1 cellular context compared by ENCODE assay signal in genomic region chr6:134000443-134000842, GRCh38.
TF ChIP-seq lines count a peak whose summit lies in the region.

No MANE protein-coding gene starts in this region.

TF ChIP-seq in HepG2, 621 proteins besides CTCF, POLR2A, EP300 and RAD21:
- no peak for TF ChIP-seq HMG20A (CRISPR knock-in tag; IDR thresholded peaks at IDR 0.05; ENCODE audit: borderline replicate concordance)
- peak; percentile 96 for TF ChIP-seq ATF7 (IDR thresholded peaks at IDR 0.05)
- TF ChIP-seq ATF7 (CRISPR knock-in tag; IDR thresholded peaks at IDR 0.05): no peak
- no peak for TF ChIP-seq ZZZ3 (CRISPR knock-in tag; IDR thresholded peaks at IDR 0.05; ENCODE audit: borderline replicate concordance)
- 0 out of 2 replicates have a peak, but pooled peaks have one; percentile 2 for TF ChIP-seq CEBPB (IDR thresholded peaks at IDR 0.05; ENCODE audit: borderline replicate concordance, low read depth, low read length)
